Comparison of ENCODE assay signal across 1 cellular context in genomic region chr17:81821603-81822311, GRCh38.
A peak's percentile ranks its signal among the peaks of the same experiment; 100 is the strongest.
TF ChIP-seq lines count a peak whose summit lies in the region.

No MANE protein-coding gene starts in this region.

TF ChIP-seq in K562, 482 proteins besides CTCF, POLR2A, EP300 and RAD21 (continued from another document and continues in another):
- TF ChIP-seq ZNF165 (CRISPR knock-in tag; IDR thresholded peaks at IDR 0.05; ENCODE audit: borderline replicate concordance): no peak
- TF ChIP-seq, protein P1, sequence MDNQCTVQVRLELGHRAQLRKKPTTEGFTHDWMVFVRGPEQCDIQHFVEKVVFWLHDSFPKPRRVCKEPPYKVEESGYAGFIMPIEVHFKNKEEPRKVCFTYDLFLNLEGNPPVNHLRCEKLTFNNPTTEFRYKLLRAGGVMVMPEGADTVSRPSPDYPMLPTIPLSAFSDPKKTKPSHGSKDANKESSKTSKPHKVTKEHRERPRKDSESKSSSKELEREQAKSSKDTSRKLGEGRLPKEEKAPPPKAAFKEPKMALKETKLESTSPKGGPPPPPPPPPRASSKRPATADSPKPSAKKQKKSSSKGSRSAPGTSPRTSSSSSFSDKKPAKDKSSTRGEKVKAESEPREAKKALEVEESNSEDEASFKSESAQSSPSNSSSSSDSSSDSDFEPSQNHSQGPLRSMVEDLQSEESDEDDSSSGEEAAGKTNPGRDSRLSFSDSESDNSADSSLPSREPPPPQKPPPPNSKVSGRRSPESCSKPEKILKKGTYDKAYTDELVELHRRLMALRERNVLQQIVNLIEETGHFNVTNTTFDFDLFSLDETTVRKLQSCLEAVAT (IDR thresholded peaks at IDR 0.05): no peak; a peak in 1 of 4 replicates
- no peak for TF ChIP-seq ELF4 (CRISPR knock-in tag; IDR thresholded peaks at IDR 0.05)
- TF ChIP-seq SRSF3 (IDR thresholded peaks at IDR 0.05; ENCODE audit: insufficient read depth, low read length): no peak
- TF ChIP-seq RCOR1 (IDR thresholded peaks at IDR 0.05; ENCODE audit: borderline replicate concordance in 1 of 2, low read depth in 2 of 2, low read length in 2 of 2): peak; percentile 26 to 92; a peak in 3 of 4 replicates
- TF ChIP-seq ILF3 (IDR thresholded peaks at IDR 0.05; ENCODE audit: borderline replicate concordance): no peak
- no peak for TF ChIP-seq ZNF449 (CRISPR knock-in tag; IDR thresholded peaks at IDR 0.05)
- TF ChIP-seq, protein P2, sequence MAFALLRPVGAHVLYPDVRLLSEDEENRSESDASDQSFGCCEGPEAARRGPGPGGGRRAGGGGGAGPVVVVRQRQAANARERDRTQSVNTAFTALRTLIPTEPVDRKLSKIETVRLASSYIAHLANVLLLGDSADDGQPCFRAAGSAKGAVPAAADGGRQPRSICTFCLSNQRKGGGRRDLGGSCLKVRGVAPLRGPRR (CRISPR knock-in tag; IDR thresholded peaks at IDR 0.05): peak; percentile 80; the same call in 1 of the 2 replicates
- no peak for TF ChIP-seq ZNF584 (CRISPR knock-in tag; IDR thresholded peaks at IDR 0.05; ENCODE audit: low read depth)
- TF ChIP-seq, protein P3, sequence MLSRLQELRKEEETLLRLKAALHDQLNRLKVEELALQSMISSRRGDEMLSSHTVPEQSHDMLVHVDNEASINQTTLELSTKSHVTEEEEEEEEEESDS (CRISPR knock-in tag; IDR thresholded peaks at IDR 0.05): no peak
- no peak for TF ChIP-seq POLR3A (IDR thresholded peaks at IDR 0.05; ENCODE audit: borderline replicate concordance, extremely low read depth, insufficient read depth, insufficient read length)
- TF ChIP-seq NBN (IDR thresholded peaks at IDR 0.05; ENCODE audit: low read depth): peak; percentile 89
- TF ChIP-seq MIER1 (IDR thresholded peaks at IDR 0.05; ENCODE audit: low read depth): no peak
- TF ChIP-seq PURB (CRISPR knock-in tag; IDR thresholded peaks at IDR 0.05; ENCODE audit: low read depth): no peak
- TF ChIP-seq ZNF408 (CRISPR knock-in tag; IDR thresholded peaks at IDR 0.05; ENCODE audit: low read depth): no peak
- peak; percentile 48 for TF ChIP-seq SAP30 (IDR thresholded peaks at IDR 0.05; ENCODE audit: borderline replicate concordance, insufficient read depth, low read depth, low read length, poor library complexity, severe bottlenecking)
- no peak for TF ChIP-seq ZC3H11A (IDR thresholded peaks at IDR 0.05; ENCODE audit: low read depth, low read length)
- no peak for TF ChIP-seq ZNF695 (CRISPR knock-in tag; IDR thresholded peaks at IDR 0.05)
- no peak for TF ChIP-seq ZNF778 (CRISPR knock-in tag; IDR thresholded peaks at IDR 0.05)
- TF ChIP-seq, protein P4, sequence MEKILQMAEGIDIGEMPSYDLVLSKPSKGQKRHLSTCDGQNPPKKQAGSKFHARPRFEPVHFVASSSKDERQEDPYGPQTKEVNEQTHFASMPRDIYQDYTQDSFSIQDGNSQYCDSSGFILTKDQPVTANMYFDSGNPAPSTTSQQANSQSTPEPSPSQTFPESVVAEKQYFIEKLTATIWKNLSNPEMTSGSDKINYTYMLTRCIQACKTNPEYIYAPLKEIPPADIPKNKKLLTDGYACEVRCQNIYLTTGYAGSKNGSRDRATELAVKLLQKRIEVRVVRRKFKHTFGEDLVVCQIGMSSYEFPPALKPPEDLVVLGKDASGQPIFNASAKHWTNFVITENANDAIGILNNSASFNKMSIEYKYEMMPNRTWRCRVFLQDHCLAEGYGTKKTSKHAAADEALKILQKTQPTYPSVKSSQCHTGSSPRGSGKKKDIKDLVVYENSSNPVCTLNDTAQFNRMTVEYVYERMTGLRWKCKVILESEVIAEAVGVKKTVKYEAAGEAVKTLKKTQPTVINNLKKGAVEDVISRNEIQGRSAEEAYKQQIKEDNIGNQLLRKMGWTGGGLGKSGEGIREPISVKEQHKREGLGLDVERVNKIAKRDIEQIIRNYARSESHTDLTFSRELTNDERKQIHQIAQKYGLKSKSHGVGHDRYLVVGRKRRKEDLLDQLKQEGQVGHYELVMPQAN (IDR thresholded peaks at IDR 0.05; ENCODE audit: borderline replicate concordance): no peak
- TF ChIP-seq BHLHE40 (IDR thresholded peaks at IDR 0.05; ENCODE audit: low read length): peak; percentile 70
- TF ChIP-seq TBP (optimal IDR thresholded peaks at IDR 0.05; ENCODE audit: low read depth, low read length): peak; percentile 43
- no peak for TF ChIP-seq ZNF609 (CRISPR knock-in tag; IDR thresholded peaks at IDR 0.05; ENCODE audit: borderline replicate concordance)
- TF ChIP-seq KLF10 (CRISPR knock-in tag; IDR thresholded peaks at IDR 0.05): no peak
- peak; percentile 98 for TF ChIP-seq ESRRA (IDR thresholded peaks at IDR 0.05; ENCODE audit: borderline replicate concordance, low read depth)
- no peak for TF ChIP-seq EHMT2 (IDR thresholded peaks at IDR 0.05)
- 0 out of 2 replicates have a peak, but pooled peaks have one; percentile 10 for TF ChIP-seq PYGO2 (tag; IDR thresholded peaks at IDR 0.05)
- TF ChIP-seq MTA3 (IDR thresholded peaks at IDR 0.05; ENCODE audit: borderline replicate concordance): peak; percentile 90
- no peak for TF ChIP-seq WHSC1 (IDR thresholded peaks at IDR 0.05; ENCODE audit: low read length)
- TF ChIP-seq POLR2H (tag; IDR thresholded peaks at IDR 0.05; ENCODE audit: low read depth): no peak
- TF ChIP-seq FOXA1 (IDR thresholded peaks at IDR 0.05; ENCODE audit: borderline replicate concordance): no peak
- peak; percentile 23 to 43; a peak in 1 of 4 replicates for TF ChIP-seq FOXK2 (conservative IDR thresholded peaks at IDR 0.05 in 1 of 2, IDR thresholded peaks at IDR 0.05 in 1 of 2; ENCODE audit: low read depth in 2 of 2)
- TF ChIP-seq NCOA1 (IDR thresholded peaks at IDR 0.05; ENCODE audit: low read depth): no peak
- TF ChIP-seq ZNF507 (tag; conservative IDR thresholded peaks at IDR 0.05): no peak
- TF ChIP-seq ZNF311 (CRISPR knock-in tag; IDR thresholded peaks at IDR 0.05): peak; percentile 85
- TF ChIP-seq, protein P5, sequence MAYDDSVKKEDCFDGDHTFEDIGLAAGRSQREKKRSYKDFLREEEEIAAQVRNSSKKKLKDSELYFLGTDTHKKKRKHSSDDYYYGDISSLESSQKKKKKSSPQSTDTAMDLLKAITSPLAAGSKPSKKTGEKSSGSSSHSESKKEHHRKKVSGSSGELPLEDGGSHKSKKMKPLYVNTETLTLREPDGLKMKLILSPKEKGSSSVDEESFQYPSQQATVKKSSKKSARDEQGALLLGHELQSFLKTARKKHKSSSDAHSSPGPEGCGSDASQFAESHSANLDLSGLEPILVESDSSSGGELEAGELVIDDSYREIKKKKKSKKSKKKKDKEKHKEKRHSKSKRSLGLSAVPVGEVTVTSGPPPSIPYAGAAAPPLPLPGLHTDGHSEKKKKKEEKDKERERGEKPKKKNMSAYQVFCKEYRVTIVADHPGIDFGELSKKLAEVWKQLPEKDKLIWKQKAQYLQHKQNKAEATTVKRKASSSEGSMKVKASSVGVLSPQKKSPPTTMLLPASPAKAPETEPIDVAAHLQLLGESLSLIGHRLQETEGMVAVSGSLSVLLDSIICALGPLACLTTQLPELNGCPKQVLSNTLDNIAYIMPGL (CRISPR knock-in tag; IDR thresholded peaks at IDR 0.05): no peak
- TF ChIP-seq, protein P6, sequence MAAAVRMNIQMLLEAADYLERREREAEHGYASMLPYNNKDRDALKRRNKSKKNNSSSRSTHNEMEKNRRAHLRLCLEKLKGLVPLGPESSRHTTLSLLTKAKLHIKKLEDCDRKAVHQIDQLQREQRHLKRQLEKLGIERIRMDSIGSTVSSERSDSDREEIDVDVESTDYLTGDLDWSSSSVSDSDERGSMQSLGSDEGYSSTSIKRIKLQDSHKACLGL (CRISPR knock-in tag; IDR thresholded peaks at IDR 0.05; ENCODE audit: borderline replicate concordance, poor library complexity, severe bottlenecking): no peak
